In genomic region chr1:107076846-107077245, GRCh38 we compare ENCODE assay signal across 12 cellular contexts. TPM values are rescaled to one million over a fixed set of nuclear protein-coding genes. Genes with fewer than 3 reads are reported as not detected.
DNase-seq lines count a peak whose midpoint lies in the region; ATAC-seq and TF ChIP-seq lines count a peak whose summit lies in the region.
"Had no signal": no experiment of that assay in that cellular context is flagged by ENCODE, and none has a peak within 500 bp of the region (broad histone marks: within the 10 kb centered on the region; RNA-seq: fewer than 3 reads in every experiment).

No MANE protein-coding gene starts in this region.

- H3K36me3 ChIP-seq in H7 (replicated peaks; ENCODE audit: control insufficient read depth, insufficient read depth, low read length) (no peaks in the 10 kb centered on the region), lower lobe of right lung (no peaks in the 10 kb centered on the region)

- no peaks in the 10 kb centered on the region for H3K9me3 ChIP-seq in lower lobe of right lung

- H3K4me1 ChIP-seq in lower lobe of right lung: no peaks in the 10 kb centered on the region

- H3K4me3 ChIP-seq in H7 (ENCODE audit: insufficient read depth, low read depth, low read length) (no peak overlapping the region), lower lobe of right lung (no peak overlapping the region)

- H3K27me3 ChIP-seq in H7 (ENCODE audit: control insufficient read depth, insufficient read depth, low read length) (no peaks in the 10 kb centered on the region), lower lobe of right lung (ENCODE audit: low read depth) (no peaks in the 10 kb centered on the region)

- CTCF ChIA-PET in RWPE1 (lab: Yijun Ruan, JAX): no interaction called here

- H3K27ac ChIP-seq in RWPE1 (no peak overlapping the region), lower lobe of right lung (no peak overlapping the region)

- DNase-seq in A172 (ENCODE audit: low spot score) (peak; percentile 57), H7 (peak; percentile 17), RWPE1 (ENCODE audit: low spot score) (peak; percentile 74), fibroblast of peridontal ligament (ENCODE audit: extremely low read depth) (peak; percentile 79), NCI-H446 (lab: John Stamatoyannopoulos, UW) (no peak), lower lobe of right lung (no peak)
- DNase-seq: effector memory CD4-positive, alpha-beta T cell; MM.1S; NCI-H774 had no signal

- TF ChIP-seq CTCF in RWPE1 (conservative IDR thresholded peaks at IDR 0.05; ENCODE audit: low read depth): no peak
- TF ChIP-seq CTCF in lower lobe of right lung (IDR thresholded peaks at IDR 0.05): no peak

- POLR2A ChIA-PET in RWPE1 (lab: Yijun Ruan, JAX; ENCODE audit: low non-redundant PET): no interaction called here

- no peak for ATAC-seq in GM19351 (IDR thresholded peaks at IDR 0.05; ENCODE audit: unreplicated experiment)
- ATAC-seq in HG02571 (IDR thresholded peaks at IDR 0.05; ENCODE audit: unreplicated experiment): no peak
- ATAC-seq in lower lobe of right lung: no peak
- ATAC-seq: natural killer cell treated with Interleukin-12 subunit alpha and Interleukin-12 subunit beta and Interleukin-15 and Interleukin-18, amount 100 ng/mL, for 72 hours had no signal

- intact Hi-C loops in lower lobe of right lung (cut with DNase I): no loop called here

RNA-seq across cellular contexts. Expression of gene PRMT6, which starts 20.4 kb away (rescaled TPM):
- 3.7 and 4.7 TPM in 2 replicates for total RNA-seq in A172 (2014; rRNA removed; shearing (Covaris generic))
- total RNA-seq in H7 (2014; rRNA removed; shearing (Covaris generic)): 33.9 and 44.7 TPM in 2 replicates
- 11.4 TPM for total RNA-seq in lower lobe of right lung

Comparison
In these comparisons a context has a peak if more than half of its experiments do, and no peak if none do; other contexts are left out.
1. DNase-seq: peak in A172 (single experiment), H7 (single experiment), RWPE1 (single experiment) and fibroblast of peridontal ligament (single experiment); none in NCI-H446 (0 of 2) and lower lobe of right lung (single experiment).